Comparison of ENCODE assay signal across 23 cellular contexts in the genomic region with DNA sequence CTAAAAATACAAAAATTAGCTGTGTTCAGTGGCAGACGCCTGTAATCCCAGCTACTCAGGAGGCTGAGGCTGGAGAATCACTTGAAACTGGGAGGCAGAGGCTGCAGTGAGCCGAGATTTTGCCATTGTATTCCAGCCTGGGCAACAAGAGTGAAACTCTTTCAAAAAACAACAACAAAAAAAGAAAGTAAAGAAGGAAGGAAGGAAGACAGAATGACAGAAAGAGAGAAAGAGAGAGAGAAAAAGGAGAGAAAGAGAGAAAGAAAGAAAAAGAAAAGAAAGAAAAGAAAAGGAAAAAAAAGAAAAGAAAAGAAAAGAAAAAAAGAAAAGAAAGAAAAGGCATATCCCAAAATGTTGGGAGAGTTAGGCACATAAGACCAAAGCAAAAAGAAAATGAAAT.
A peak's percentile ranks its signal among the peaks of the same experiment; 100 is the strongest.
DNase-seq lines count a peak whose midpoint lies in the region; ATAC-seq and TF ChIP-seq lines count a peak whose summit lies in the region.
"Had no signal": no experiment of that assay in that cellular context is flagged by ENCODE, and none has a peak within 500 bp of the region (broad histone marks: within the 10 kb centered on the region; RNA-seq: fewer than 3 reads in every experiment).

No MANE protein-coding gene starts in this region.

- H3K79me2 ChIP-seq in GM23248 (ENCODE audit: insufficient read depth), result no peaks in the 10 kb centered on the region

- H3K4me3 Mint-ChIP-seq in activated CD8-positive, alpha-beta T cell treated with anti-CD3 and anti-CD28 coated beads for 36 hours, result no peak overlapping the region
- H3K4me3 Mint-ChIP-seq in activated CD8-positive, alpha-beta T cell treated with anti-CD3 and anti-CD28 coated beads, Interleukin-2, amount 10 ng/mL, durations not matched to agents 7 days and 5 days, result no peak overlapping the region
- H3K4me3 Mint-ChIP-seq in CD4-positive, alpha-beta T cell, result no peak overlapping the region
- no peak overlapping the region for H3K4me3 Mint-ChIP-seq in WTC11
- H3K4me3 Mint-ChIP-seq: B cell; CD4-positive, alpha-beta memory T cell; CD8-positive, alpha-beta memory T cell had no signal

- no peaks in the 10 kb centered on the region for H3K4me1 ChIP-seq in GM23248 (ENCODE audit: insufficient read depth)
- H3K4me1 ChIP-seq: A549; BLaER1 treated with 17β-estradiol and CSF1 and Interleukin-3, amounts not matched to agents 10 nM and 100 nM had no signal

- H3K4me2 ChIP-seq in GM23248 (ENCODE audit: unreplicated experiment), result no peak overlapping the region
- H3K4me2 ChIP-seq: A549; BLaER1 treated with 17β-estradiol and CSF1 and Interleukin-3, amounts not matched to agents 10 nM and 100 nM had no signal

- ATAC-seq in activated CD8-positive, alpha-beta T cell treated with anti-CD3 and anti-CD28 coated beads for 36 hours, result no peak
- no peak for ATAC-seq in activated CD8-positive, alpha-beta T cell treated with anti-CD3 and anti-CD28 coated beads, Interleukin-2, amount 10 ng/mL, durations not matched to agents 7 days and 5 days
- no peak for ATAC-seq in CD4-positive, alpha-beta T cell (ENCODE audit: poor library complexity)
- no peak for ATAC-seq in WTC11
- ATAC-seq in HG03520 (IDR thresholded peaks at IDR 0.05; ENCODE audit: unreplicated experiment), result no peak
- ATAC-seq: A549, GM12878 had no signal

- H3K27ac ChIP-seq in CD4-positive, alpha-beta T cell (ENCODE audit: low read depth, low read length), result no peak overlapping the region
- H3K27ac ChIP-seq in GM23248, result no peak overlapping the region
- H3K27ac ChIP-seq: 22Rv1; A549; BLaER1 treated with 17β-estradiol and CSF1 and Interleukin-3, amounts not matched to agents 10 nM and 100 nM; C4-2B had no signal

- no peak overlapping the region for H2AFZ ChIP-seq in GM23248

- H3K9ac ChIP-seq in GM23248, result no peak overlapping the region
- H3K9ac ChIP-seq: BLaER1 treated with 17β-estradiol and CSF1 and Interleukin-3, amounts not matched to agents 10 nM and 100 nM had no signal

- no peaks in the 10 kb centered on the region for H4K20me1 ChIP-seq in GM23248 (ENCODE audit: insufficient read depth)
- H4K20me1 ChIP-seq: BLaER1 treated with 17β-estradiol and CSF1 and Interleukin-3, amounts not matched to agents 10 nM and 100 nM had no signal

- WGBS in GM23248 (ENCODE audit: low coverage in 1 of 2, low lambda C conversion rate in 2 of 2, missing lambda C conversion rate in 2 of 2), 2 experiments, result 8 to 13% methylated on average over 2 of the region's 2 CpGs

- H3K27me3 Mint-ChIP-seq in activated CD8-positive, alpha-beta T cell treated with anti-CD3 and anti-CD28 coated beads for 36 hours, result no peaks in the 10 kb centered on the region
- no peaks in the 10 kb centered on the region for H3K27me3 Mint-ChIP-seq in activated CD8-positive, alpha-beta T cell treated with anti-CD3 and anti-CD28 coated beads, Interleukin-2, amount 10 ng/mL, durations not matched to agents 7 days and 5 days (ENCODE audit: low read depth)
- no peaks in the 10 kb centered on the region for H3K27me3 Mint-ChIP-seq in CD4-positive, alpha-beta T cell
- no peaks in the 10 kb centered on the region for H3K27me3 Mint-ChIP-seq in WTC11 (ENCODE audit: low read depth)
- H3K27me3 Mint-ChIP-seq: B cell; CD4-positive, alpha-beta memory T cell; CD8-positive, alpha-beta memory T cell had no signal

- no peaks in the 10 kb centered on the region for H3K36me3 ChIP-seq in GM23248 (ENCODE audit: low read depth)
- H3K36me3 ChIP-seq: BLaER1 treated with 17β-estradiol and CSF1 and Interleukin-3, amounts not matched to agents 10 nM and 100 nM had no signal

- no peaks in the 10 kb centered on the region for H3K36me3 Mint-ChIP-seq in activated CD8-positive, alpha-beta T cell treated with anti-CD3 and anti-CD28 coated beads for 36 hours (ENCODE audit: low read depth)
- H3K36me3 Mint-ChIP-seq in activated CD8-positive, alpha-beta T cell treated with anti-CD3 and anti-CD28 coated beads, Interleukin-2, amount 10 ng/mL, durations not matched to agents 7 days and 5 days (ENCODE audit: low read depth), result no peaks in the 10 kb centered on the region
- no peaks in the 10 kb centered on the region for H3K36me3 Mint-ChIP-seq in CD4-positive, alpha-beta T cell (ENCODE audit: low read depth)
- H3K36me3 Mint-ChIP-seq in WTC11, result peaks cover 25% of the 10 kb centered on the region
- H3K36me3 Mint-ChIP-seq: CD4-positive, alpha-beta memory T cell; CD8-positive, alpha-beta memory T cell had no signal

- H3K4me1 Mint-ChIP-seq in activated CD8-positive, alpha-beta T cell treated with anti-CD3 and anti-CD28 coated beads for 36 hours (ENCODE audit: low read depth), result no peaks in the 10 kb centered on the region
- H3K4me1 Mint-ChIP-seq in activated CD8-positive, alpha-beta T cell treated with anti-CD3 and anti-CD28 coated beads, Interleukin-2, amount 10 ng/mL, durations not matched to agents 7 days and 5 days (ENCODE audit: low read depth), result no peaks in the 10 kb centered on the region
- H3K4me1 Mint-ChIP-seq in CD4-positive, alpha-beta T cell (ENCODE audit: low read depth), result no peaks in the 10 kb centered on the region
- H3K4me1 Mint-ChIP-seq in WTC11, result no peaks in the 10 kb centered on the region
- H3K4me1 Mint-ChIP-seq: B cell; CD4-positive, alpha-beta memory T cell; CD8-positive, alpha-beta memory T cell had no signal

- H3K27ac Mint-ChIP-seq in activated CD8-positive, alpha-beta T cell treated with anti-CD3 and anti-CD28 coated beads for 36 hours, result no peak overlapping the region
- no peak overlapping the region for H3K27ac Mint-ChIP-seq in activated CD8-positive, alpha-beta T cell treated with anti-CD3 and anti-CD28 coated beads, Interleukin-2, amount 10 ng/mL, durations not matched to agents 7 days and 5 days
- H3K27ac Mint-ChIP-seq in CD4-positive, alpha-beta T cell, result no peak overlapping the region
- H3K27ac Mint-ChIP-seq in WTC11, result no peak overlapping the region
- H3K27ac Mint-ChIP-seq: B cell; CD4-positive, alpha-beta memory T cell; CD8-positive, alpha-beta memory T cell had no signal

- POLR2A ChIA-PET in activated CD8-positive, alpha-beta T cell treated with anti-CD3 and anti-CD28 coated beads for 36 hours (lab: Charles Lee), result no interaction called here
- POLR2A ChIA-PET in activated CD8-positive, alpha-beta T cell treated with anti-CD3 and anti-CD28 coated beads, Interleukin-2, amount 10 ng/mL, durations not matched to agents 7 days and 5 days (lab: Charles Lee), result no interaction called here
- POLR2A ChIA-PET in CD4-positive, alpha-beta T cell (lab: Charles Lee), result no interaction called here
- POLR2A ChIA-PET in WTC11 (lab: Charles Lee), result no interaction called here

- no peaks in the 10 kb centered on the region for H3K9me3 ChIP-seq in CD4-positive, alpha-beta T cell (ENCODE audit: control insufficient read depth, low read length)
- H3K9me3 ChIP-seq in GM23248 (ENCODE audit: low read depth), result no peaks in the 10 kb centered on the region
- H3K9me3 ChIP-seq: A549 had no signal

- DNase-seq in activated CD8-positive, alpha-beta T cell treated with anti-CD3 and anti-CD28 coated beads for 36 hours, result no peak
- DNase-seq in activated CD8-positive, alpha-beta T cell treated with anti-CD3 and anti-CD28 coated beads, Interleukin-2, amount 10 ng/mL, durations not matched to agents 7 days and 5 days, result no peak
- DNase-seq in CD4-positive, alpha-beta T cell, result no peak
- DNase-seq in WTC11 (ENCODE audit: low spot score), result no peak
- DNase-seq in GM23248, result no peak
- DNase-seq: AML-193; CD8-positive, alpha-beta memory T cell; COR-L47; DMS 273 treated with DMSO at 0.1 percent for 48 hours; DMS153; DMS53; DMS79; DND-41; EL; GDM1 had no signal

- no peak overlapping the region for H3K4me3 ChIP-seq in GM23248
- H3K4me3 ChIP-seq: A549; BLaER1 treated with 17β-estradiol and CSF1 and Interleukin-3, amounts not matched to agents 10 nM and 100 nM; GM12878 had no signal

- CTCF ChIA-PET in activated CD8-positive, alpha-beta T cell treated with anti-CD3 and anti-CD28 coated beads for 36 hours (lab: Charles Lee), result no interaction called here
- CTCF ChIA-PET in activated CD8-positive, alpha-beta T cell treated with anti-CD3 and anti-CD28 coated beads, Interleukin-2, amount 10 ng/mL, durations not matched to agents 7 days and 5 days (lab: Charles Lee), result no interaction called here
- CTCF ChIA-PET in CD4-positive, alpha-beta T cell (lab: Charles Lee), result no interaction called here
- CTCF ChIA-PET in WTC11 (lab: Charles Lee), result no interaction called here

- intact Hi-C loops in activated CD8-positive, alpha-beta T cell treated with anti-CD3 and anti-CD28 coated beads for 36 hours (cut with micrococcal nuclease), result no loop called here
- intact Hi-C loops in CD4-positive, alpha-beta T cell (cut with DNase I, micrococcal nuclease), result no loop called here

- peak; percentile 22 for TF ChIP-seq CTCF in activated CD8-positive, alpha-beta T cell treated with anti-CD3 and anti-CD28 coated beads for 36 hours (IDR thresholded peaks at IDR 0.05)
- TF ChIP-seq CTCF in CD4-positive, alpha-beta T cell (IDR thresholded peaks at IDR 0.05), result peak; percentile 25
- TF ChIP-seq CTCF in WTC11 (IDR thresholded peaks at IDR 0.05), result no peak

- peaks cover 4% of the 10 kb centered on the region for H3K9me3 Mint-ChIP-seq in activated CD8-positive, alpha-beta T cell treated with anti-CD3 and anti-CD28 coated beads for 36 hours
- peaks cover 11% of the 10 kb centered on the region for H3K9me3 Mint-ChIP-seq in activated CD8-positive, alpha-beta T cell treated with anti-CD3 and anti-CD28 coated beads, Interleukin-2, amount 10 ng/mL, durations not matched to agents 7 days and 5 days (ENCODE audit: insufficient read depth)
- peaks cover 12% of the 10 kb centered on the region for H3K9me3 Mint-ChIP-seq in CD4-positive, alpha-beta T cell
- H3K9me3 Mint-ChIP-seq in WTC11, result peaks cover 43% of the 10 kb centered on the region

- in situ Hi-C loops in GM23248 (cut with MboI), result no loop called here

- no peaks in the 10 kb centered on the region for H3K27me3 ChIP-seq in CD4-positive, alpha-beta T cell (ENCODE audit: control insufficient read depth, insufficient read depth, low read length)
- H3K27me3 ChIP-seq in GM23248 (replicated peaks; ENCODE audit: insufficient read depth), result no peaks in the 10 kb centered on the region
- H3K27me3 ChIP-seq: BLaER1 treated with 17β-estradiol and CSF1 and Interleukin-3, amounts not matched to agents 10 nM and 100 nM had no signal

- H3F3A ChIP-seq in GM23248 (ENCODE audit: insufficient read depth), result no peaks in the 10 kb centered on the region

- no peaks in the 10 kb centered on the region for H3K9me2 ChIP-seq in GM23248 (ENCODE audit: insufficient read depth)
